Comparison of ENCODE assay signal across 8 cellular contexts in genomic region chr2:210476194-210477128, GRCh38. TPM values are rescaled to one million over a fixed set of nuclear protein-coding genes. Genes with fewer than 3 reads are reported as not detected.
DNase-seq lines count a peak whose midpoint lies in the region; ATAC-seq and TF ChIP-seq lines count a peak whose summit lies in the region.

Gene LANCL1, minus strand, starts transcription at chr2:210476759. Its CDS starts 363 bp downstream, at chr2:210476396.

- dilution Hi-C loops in mammary epithelial cell (cut with HindIII; ENCODE audit: low sequenced_read_pairs) = no loop called here

- H3K36me3 ChIP-seq in A673 (ENCODE audit: insufficient read depth, low read length, poor library complexity, severe bottlenecking) (peaks cover 8% of the 10 kb centered on the region), WERI-Rb-1 (peaks cover 18% of the 10 kb centered on the region), mammary epithelial cell (ENCODE audit: insufficient read depth, low read length) (no peaks in the 10 kb centered on the region), iPS-20b (ENCODE audit: insufficient read depth, low read depth, low read length) (peaks cover 18% of the 10 kb centered on the region)

- H3K9ac ChIP-seq in mammary epithelial cell (ENCODE audit: insufficient read depth, low read length) (peak within 1 kb of the TSS; percentile 73), iPS-20b (ENCODE audit: low read depth, low read length) (peak within 1 kb of the TSS; percentile 89)

- 2% methylated on average over 22 of the region's 49 CpGs for WGBS in mammary epithelial cell (ENCODE audit: low coverage, missing lambda C conversion rate)

- peak; percentile 86 for DNase-seq in A673 (ENCODE audit: low spot score)
- peak; percentile 87 for DNase-seq in NCI-H2196 (lab: John Stamatoyannopoulos, UW; ENCODE audit: unreplicated experiment)
- DNase-seq in WERI-Rb-1 = peak; percentile 94
- DNase-seq in mammary epithelial cell = peak; percentile 80

- peaks cover 16% of the 10 kb centered on the region for H3K79me2 ChIP-seq in mammary epithelial cell (ENCODE audit: insufficient read depth, low read length)

- CTCF ChIA-PET in A673 (lab: Charles Lee) = no interaction called here
- CTCF ChIA-PET in mammary epithelial cell (lab: Charles Lee; ENCODE audit: low non-redundant PET) = no interaction called here

- intact Hi-C loops in A673 (cut with micrococcal nuclease; ENCODE audit: unreplicated experiment) (no loop called here), mammary epithelial cell (cut with micrococcal nuclease) (no loop called here)

- H3K27me3 ChIP-seq in A673 (replicated peaks; ENCODE audit: insufficient read depth, low read depth, low read length, poor library complexity) = no peaks in the 10 kb centered on the region
- no peaks in the 10 kb centered on the region for H3K27me3 ChIP-seq in WERI-Rb-1 (ENCODE audit: insufficient read depth, low read depth, severe bottlenecking)
- no peaks in the 10 kb centered on the region for H3K27me3 ChIP-seq in mammary epithelial cell (ENCODE audit: insufficient read depth, low read length)
- no peaks in the 10 kb centered on the region for H3K27me3 ChIP-seq in iPS-20b (ENCODE audit: insufficient read depth, low read length)

- in situ Hi-C loops in mammary epithelial cell (cut with MboI; ENCODE audit: low sequenced_read_pairs in 2 of 2) = no loop called here

- H3K9me3 ChIP-seq in A673 (ENCODE audit: low read depth, low read length, poor library complexity, severe bottlenecking) = no peaks in the 10 kb centered on the region
- no peaks in the 10 kb centered on the region for H3K9me3 ChIP-seq in WERI-Rb-1 (ENCODE audit: severe bottlenecking)
- H3K9me3 ChIP-seq in mammary epithelial cell (replicated peaks; ENCODE audit: insufficient read depth, low read length) = no peaks in the 10 kb centered on the region
- H3K9me3 ChIP-seq in iPS-20b (ENCODE audit: insufficient read depth, low read depth, low read length) = no peaks in the 10 kb centered on the region

- H3K27ac ChIP-seq in A673 (ENCODE audit: low read depth, low read length, poor library complexity, severe bottlenecking) (peak within 1 kb of the TSS; percentile 88), WERI-Rb-1 (peak within 1 kb of the TSS; percentile 83), mammary epithelial cell (ENCODE audit: insufficient read depth, low read depth, low read length) (peak within 1 kb of the TSS; percentile 63), iPS-20b (ENCODE audit: low read length) (peak within 1 kb of the TSS; percentile 68), skin epidermis (peak within 1 kb of the TSS; percentile 55 to 98 (median 87))

- H3K4me1 ChIP-seq in A673 (ENCODE audit: insufficient read depth, low read length, poor library complexity, severe bottlenecking) = peaks cover 4% of the 10 kb centered on the region
- peaks cover 15% of the 10 kb centered on the region for H3K4me1 ChIP-seq in mammary epithelial cell (ENCODE audit: insufficient read depth, low read length)
- H3K4me1 ChIP-seq in iPS-20b (ENCODE audit: insufficient read depth, low read length) = peaks cover 15% of the 10 kb centered on the region

- POLR2A ChIA-PET in A673 (lab: Charles Lee; ENCODE audit: low non-redundant PET) = no interaction called here

- H2AFZ ChIP-seq in mammary epithelial cell (ENCODE audit: low read depth, low read length) = peak within 1 kb of the TSS; percentile 99

- no peaks in the 10 kb centered on the region for H4K20me1 ChIP-seq in mammary epithelial cell (ENCODE audit: insufficient read depth, low read length)

- H3K4me3 ChIP-seq in A673 (ENCODE audit: low read depth, low read length, poor library complexity, severe bottlenecking) (peak within 1 kb of the TSS; percentile 93), WERI-Rb-1 (ENCODE audit: low read depth, low read length) (peak within 1 kb of the TSS; percentile 86), mammary epithelial cell (replicated peaks in 1 of 3; ENCODE audit: insufficient read depth in 1 of 3, low read depth in 2 of 3, low read length in 3 of 3) (peak within 1 kb of the TSS; percentile 58 to 96 (median 95)), iPS-20b (ENCODE audit: low read length) (peak within 1 kb of the TSS; percentile 89), skin epidermis (peak within 1 kb of the TSS; percentile 69 to 92 (median 80))

- no TSS peak for BruUV-seq in A673 (replicated peaks; lab: Mats Ljungman, UMichigan)
- TSS peak; percentile 37 for BruUV-seq in mammary epithelial cell (replicated peaks; lab: Mats Ljungman, UMichigan)

- ATAC-seq in GM18867 (IDR thresholded peaks at IDR 0.05; ENCODE audit: unreplicated experiment) (peak; percentile 100), HG03103 (IDR thresholded peaks at IDR 0.05; ENCODE audit: low read depth, unreplicated experiment) (peak; percentile 100)

- H3K4me2 ChIP-seq in mammary epithelial cell (ENCODE audit: insufficient read depth, low read depth, low read length) = peak within 1 kb of the TSS; percentile 95

- TF ChIP-seq CTCF in A673 (conservative IDR thresholded peaks at IDR 0.05; ENCODE audit: low read depth, low read length) (no peak), WERI-Rb-1 (IDR thresholded peaks at IDR 0.05; ENCODE audit: low read depth, low read length) (no peak), mammary epithelial cell (conservative IDR thresholded peaks at IDR 0.05 in 1 of 2, IDR thresholded peaks at IDR 0.05 in 1 of 2; ENCODE audit: extremely low read depth in 1 of 2, insufficient read depth in 1 of 2, low read depth in 1 of 2, low read length in 2 of 2) (no peak)

RNA-seq across cellular contexts. Expression of gene LANCL1, which starts in this region (rescaled TPM):
- total RNA-seq in A673 (2021) = 55.6 and 64.3 TPM in 2 replicates
- 10 to 100 TPM; 67.5 to 94.0 TPM for total RNA-seq in mammary epithelial cell
- 50.8 TPM for polyA plus RNA-seq in mammary epithelial cell
- 154 TPM for polyA minus RNA-seq in mammary epithelial cell

Comparison
In these comparisons a context has a peak if more than half of its experiments do, and no peak if none do; other contexts are left out.
1. Peak in every context shown above with its lines: DNase-seq, ATAC-seq, H3K4me3 ChIP-seq and H3K27ac ChIP-seq.